Comparison of ENCODE assay signal across 20 cellular contexts in genomic region chr3:170240671-170241070, GRCh38. TPM values are rescaled to one million over a fixed set of nuclear protein-coding genes. Genes with fewer than 3 reads are reported as not detected.
A peak's percentile ranks its signal among the peaks of the same experiment; 100 is the strongest.
DNase-seq lines count a peak whose midpoint lies in the region; ATAC-seq, FAIRE-seq and TF ChIP-seq lines count a peak whose summit lies in the region.
"Had no signal": no experiment of that assay in that cellular context is flagged by ENCODE, and none has a peak within 500 bp of the region (broad histone marks: within the 10 kb centered on the region; RNA-seq: fewer than 3 reads in every experiment).

No MANE protein-coding gene starts in this region.

- TF ChIP-seq POLR2A in prostate gland (IDR thresholded peaks at IDR 0.05), result no peak

- H3K27me3 ChIP-seq in PC-3 (ENCODE audit: low read length) (no peaks in the 10 kb centered on the region), prostate gland (replicated peaks; ENCODE audit: insufficient read depth) (no peaks in the 10 kb centered on the region)
- H3K27me3 ChIP-seq: BE2C had no signal

- no TSS peak for BruUV-seq in PC-3 (replicated peaks; lab: Mats Ljungman, UMichigan)

- no peak for ATAC-seq in PC-3
- no peak for ATAC-seq in GM21381 (IDR thresholded peaks at IDR 0.05; ENCODE audit: unreplicated experiment)
- ATAC-seq in activated T-cell treated with anti-CD3 and anti-CD28 coated beads, Interleukin-2, amount 50 U/mL, for 4 hours, result no peak

- POLR2A ChIA-PET in PC-3 (lab: Charles Lee; ENCODE audit: unreplicated experiment), result no interaction called here

- H3K9me3 ChIP-seq in PC-3 (ENCODE audit: low read length) (no peaks in the 10 kb centered on the region), prostate gland (no peaks in the 10 kb centered on the region)
- H3K9me3 ChIP-seq: BE2C, SK-N-SH had no signal

- H2AFZ ChIP-seq in PC-3 (ENCODE audit: low read length), result no peak overlapping the region

- DNase-seq in PC-3 (peak; percentile 34), epithelial cell of prostate (ENCODE audit: low read depth, low spot score) (no peak), prostate gland (ENCODE audit: low spot score) (no peak), NCI-H1105 treated with DMSO at 0.1 percent for 48 hours (lab: John Stamatoyannopoulos, UW) (no peak)
- DNase-seq in activated T-cell treated with anti-CD3 and anti-CD28 coated beads, Interleukin-2, amount 50 U/mL, for 4 hours, result no peak
- DNase-seq: BE2C; CD4-positive, CD25-positive, alpha-beta regulatory T cell; COR-L47; DMS153; GF-D8; HCEC 1CT; Karpas-422; MM.1S; NCI-H1092 treated with DMSO at 0.1 percent for 48 hours; NCI-H2081; NCI-H446 treated with DMSO at 0.1 percent for 48 hours; Right ventricle myocardium superior; SK-N-SH had no signal

- no peaks in the 10 kb centered on the region for H3K9me2 ChIP-seq in PC-3 (replicated peaks; ENCODE audit: low read length)
- H3K9me2 ChIP-seq: SK-N-SH had no signal

- H3K27ac ChIP-seq in PC-3 (ENCODE audit: low read length), result no peak overlapping the region
- peak overlapping the region; percentile 36 for H3K27ac ChIP-seq in epithelial cell of prostate
- H3K27ac ChIP-seq in prostate gland, result peak overlapping the region; percentile 2 to 57

- H3K4me1 ChIP-seq in PC-3 (ENCODE audit: insufficient read depth, low read length), result peaks cover 18% of the 10 kb centered on the region
- H3K4me1 ChIP-seq in prostate gland (replicated peaks), result no peaks in the 10 kb centered on the region

- peak; percentile 11 for FAIRE-seq in G401.6 (lab: Jason Lieb, UNC)

- H4K20me1 ChIP-seq in PC-3 (ENCODE audit: low read length), result no peaks in the 10 kb centered on the region

- H3K9ac ChIP-seq in PC-3 (ENCODE audit: low read length), result no peak overlapping the region
- H3K9ac ChIP-seq: SK-N-SH had no signal

- H3K27me3 Mint-ChIP-seq in activated T-cell treated with anti-CD3 and anti-CD28 coated beads, Interleukin-2, amount 50 U/mL, for 4 hours (ENCODE audit: low read depth), result no peaks in the 10 kb centered on the region
- H3K27me3 Mint-ChIP-seq: CD4-positive, CD25-positive, alpha-beta regulatory T cell had no signal

- no peaks in the 10 kb centered on the region for H3K9me3 Mint-ChIP-seq in activated T-cell treated with anti-CD3 and anti-CD28 coated beads, Interleukin-2, amount 50 U/mL, for 4 hours

- H3K36me3 ChIP-seq in PC-3 (ENCODE audit: low read depth, low read length), result peaks cover 10% of the 10 kb centered on the region
- H3K36me3 ChIP-seq in prostate gland, result peaks cover 0 to 4% of the 10 kb centered on the region in 2 donors
- H3K36me3 ChIP-seq: BE2C had no signal

- H3F3A ChIP-seq in PC-3 (ENCODE audit: low read length, unreplicated experiment), result no peaks in the 10 kb centered on the region

- intact Hi-C loops in PC-3 (cut with micrococcal nuclease), result no loop called here
- intact Hi-C loops in prostate gland (cut with DNase I), result no loop called here

- no peak overlapping the region for H3K4me3 Mint-ChIP-seq in activated T-cell treated with anti-CD3 and anti-CD28 coated beads, Interleukin-2, amount 50 U/mL, for 4 hours
- H3K4me3 Mint-ChIP-seq: CD4-positive, CD25-positive, alpha-beta regulatory T cell had no signal

- H3K36me3 Mint-ChIP-seq in activated T-cell treated with anti-CD3 and anti-CD28 coated beads, Interleukin-2, amount 50 U/mL, for 4 hours (ENCODE audit: insufficient read depth), result peaks cover 19% of the 10 kb centered on the region

- no peak for TF ChIP-seq CTCF in PC-3 (conservative IDR thresholded peaks at IDR 0.05; ENCODE audit: low read depth, low read length)
- TF ChIP-seq CTCF in prostate gland (IDR thresholded peaks at IDR 0.05), result no peak

- H3K4me3 ChIP-seq in PC-3 (ENCODE audit: low read length) (no peak overlapping the region), prostate gland (no peak overlapping the region)

- H3K4me2 ChIP-seq in PC-3 (ENCODE audit: low read length), result no peak overlapping the region
- H3K4me2 ChIP-seq: SK-N-SH had no signal

- CTCF ChIA-PET in PC-3 (lab: Charles Lee), result no interaction called here

- H3K79me2 ChIP-seq in PC-3 (ENCODE audit: low read length), result no peaks in the 10 kb centered on the region

- peaks cover 3% of the 10 kb centered on the region for H3K4me1 Mint-ChIP-seq in activated T-cell treated with anti-CD3 and anti-CD28 coated beads, Interleukin-2, amount 50 U/mL, for 4 hours (ENCODE audit: low read depth)

RNA-seq across cellular contexts. Expression of gene PRKCI, which starts 18.4 kb away (rescaled TPM):
- total RNA-seq in PC-3 (2014; rRNA removed), result 39.5 and 42.2 TPM in 2 replicates
- 10 to 100 TPM; 44.6 to 74.4 TPM for total RNA-seq in prostate gland
- total RNA-seq in activated T-cell treated with anti-CD3 and anti-CD28 coated beads, Interleukin-2, amount 50 U/mL, for 4 hours, result 10 to 100 TPM; 15.8 to 18.4 (median 17.3) TPM

RNA-seq across cellular contexts. Expression of gene PHC3, which starts 59.1 kb away (rescaled TPM):
- total RNA-seq in PC-3 (2014; rRNA removed) (7.5 and 16.2 TPM in 2 replicates), prostate gland (100 to 1,000 TPM in 1 of 2 donors, 10 to 100 TPM in 1; 34.5 to 100 TPM)
- 10 to 100 TPM; 48.5 to 48.7 (median 48.5) TPM for total RNA-seq in activated T-cell treated with anti-CD3 and anti-CD28 coated beads, Interleukin-2, amount 50 U/mL, for 4 hours
